ENCODE assay signal across 13 cellular contexts in genomic region chr12:120734210-120734609, GRCh38. TPM values are rescaled to one million over a fixed set of nuclear protein-coding genes. Genes with fewer than 3 reads are reported as not detected.
DNase-seq lines count a peak whose midpoint lies in the region; ATAC-seq and TF ChIP-seq lines count a peak whose summit lies in the region.
"Had no signal": no experiment of that assay in that cellular context is flagged by ENCODE, and none has a peak within 500 bp of the region (broad histone marks: within the 10 kb centered on the region; RNA-seq: fewer than 3 reads in every experiment).

No MANE protein-coding gene starts in this region.

- H3K9me3 Mint-ChIP-seq in naive B cell: no peaks in the 10 kb centered on the region
- H3K9me3 Mint-ChIP-seq: CD8-positive, alpha-beta memory T cell had no signal

- H3K4me1 ChIP-seq in spleen (peaks cover 0 to 6% (median 4%) of the 10 kb centered on the region in 6 donors), stomach (no peaks in the 10 kb centered on the region)

- H3K27ac Mint-ChIP-seq in T-helper 17 cell (peak overlapping the region; percentile 11), naive B cell (peak overlapping the region in 4 of 6 donors; percentile 42 to 74 (median 54))
- H3K27ac Mint-ChIP-seq: B cell, GM23338 had no signal

- H3K4me3 ChIP-seq in spleen (no peak overlapping the region), stomach (no peak overlapping the region)
- H3K4me3 ChIP-seq: BLaER1 treated with 17β-estradiol and CSF1 and Interleukin-3, amounts not matched to agents 10 nM and 100 nM; GM23338 had no signal

- H3K4me3 Mint-ChIP-seq in T-helper 17 cell: no peak overlapping the region
- peak overlapping the region in 1 of 8 donors; percentile 41 for H3K4me3 Mint-ChIP-seq in naive B cell
- H3K4me3 Mint-ChIP-seq: B cell; CD8-positive, alpha-beta memory T cell; GM23338 had no signal

- peak; percentile 48 to 60 for DNase-seq in NCI-H187 (lab: John Stamatoyannopoulos, UW)
- no peak for DNase-seq in T-helper 17 cell
- DNase-seq in naive B cell: no peak
- DNase-seq in spleen: peak; percentile 23
- DNase-seq in stomach: no peak
- no peak for DNase-seq in NK-92 (lab: John Stamatoyannopoulos, UW; ENCODE audit: unreplicated experiment)
- DNase-seq: CD8-positive, alpha-beta memory T cell; COR-L47; GDM1; HCEC 1CT had no signal

- peaks cover 4% of the 10 kb centered on the region for H3K4me1 Mint-ChIP-seq in T-helper 17 cell
- peaks cover 0 to 6% (median 0%) of the 10 kb centered on the region in 3 donors for H3K4me1 Mint-ChIP-seq in naive B cell
- H3K4me1 Mint-ChIP-seq: B cell, GM23338 had no signal

- H3K27me3 Mint-ChIP-seq in T-helper 17 cell (no peaks in the 10 kb centered on the region), naive B cell (no peaks in the 10 kb centered on the region)
- H3K27me3 Mint-ChIP-seq: B cell; CD8-positive, alpha-beta memory T cell had no signal

- TF ChIP-seq CTCF in spleen (IDR thresholded peaks at IDR 0.05 in 8 of 11, conservative IDR thresholded peaks at IDR 0.05 in 3 of 11): no peak
- no peak for TF ChIP-seq CTCF in stomach (IDR thresholded peaks at IDR 0.05)

- H3K36me3 ChIP-seq in spleen (peaks cover 0 to 75% (median 25%) of the 10 kb centered on the region in 6 donors), stomach (peaks cover 10 to 77% (median 51%) of the 10 kb centered on the region in 4 donors)

- no peak for ATAC-seq in T-helper 17 cell
- no peak for ATAC-seq in naive B cell (ENCODE audit: low read depth in 2 of 2)
- ATAC-seq: GM23338 had no signal

- WGBS in spleen, 5 donors: 89 to 95% (median 95%) methylated on average over 4 to 10 of the region's 10 CpGs
- 90 to 96% (median 95%) methylated on average over 10 of the region's 10 CpGs for WGBS in stomach, 5 donors

- H3K36me3 Mint-ChIP-seq in T-helper 17 cell (ENCODE audit: low read depth) (peaks cover 8% of the 10 kb centered on the region), naive B cell (peaks cover 7 to 11% of the 10 kb centered on the region in 2 donors)

- intact Hi-C loops in spleen (cut with DNase I; ENCODE audit: low total_unique reads): no loop called here
- intact Hi-C loops in stomach (cut with DNase I; ENCODE audit: low total_unique reads): no loop called here

- H3K27ac ChIP-seq in spleen: no peak overlapping the region
- H3K27ac ChIP-seq in stomach: no peak overlapping the region
- H3K27ac ChIP-seq: BLaER1 treated with 17β-estradiol and CSF1 and Interleukin-3, amounts not matched to agents 10 nM and 100 nM had no signal

- TF ChIP-seq POLR2A in spleen (IDR thresholded peaks at IDR 0.05) (no peak), stomach (IDR thresholded peaks at IDR 0.05) (no peak)

- H3K9me3 ChIP-seq in T-helper 17 cell (ENCODE audit: control insufficient read depth, low read length, poor library complexity, severe bottlenecking) (no peaks in the 10 kb centered on the region), spleen (no peaks in the 10 kb centered on the region), stomach (no peaks in the 10 kb centered on the region)

- no peaks in the 10 kb centered on the region for H3K27me3 ChIP-seq in spleen (replicated peaks in 1 of 7)
- no peaks in the 10 kb centered on the region for H3K27me3 ChIP-seq in stomach
- H3K27me3 ChIP-seq: BLaER1 treated with 17β-estradiol and CSF1 and Interleukin-3, amounts not matched to agents 10 nM and 100 nM had no signal

- no peak for TF ChIP-seq EP300 in stomach (IDR thresholded peaks at IDR 0.05)

RNA-seq across cellular contexts. Expression of gene ACADS, which starts 8.6 kb away (rescaled TPM):
- total RNA-seq in T-helper 17 cell: 10 to 100 TPM in 1 of 2 donors, 1 to 10 TPM in 1; 9.1 to 10.8 TPM
- polyA plus RNA-seq in naive B cell (ENCODE audit: low read depth in 6 of 6): 10 to 100 TPM in 1 of 6 donors, 1 to 10 TPM in 5; 3.4 to 17.4 (median 7.7) TPM
- total RNA-seq in spleen: 10 to 100 TPM; 21.4 to 55.1 (median 35.1) TPM
- polyA plus RNA-seq in spleen: 10 to 100 TPM; 21.2 to 66.4 (median 40.1) TPM
- 100 to 1,000 TPM in 2 of 5 donors, 10 to 100 TPM in 3; 16.5 to 313 (median 28.5) TPM for total RNA-seq in stomach
- 10 to 100 TPM; 31.1 to 60.6 (median 46.3) TPM for polyA plus RNA-seq in stomach

RNA-seq across cellular contexts. Expression of gene UNC119B, which starts 24.0 kb away (rescaled TPM):
- total RNA-seq in T-helper 17 cell (10 to 100 TPM; 15.2 to 16.2 TPM), spleen (10 to 100 TPM; 13.0 to 32.2 (median 29.8) TPM), stomach (10 to 100 TPM in 4 of 5 donors, 1 to 10 TPM in 1; 8.2 to 26.8 (median 19.7) TPM)
- polyA plus RNA-seq in naive B cell (ENCODE audit: low read depth in 6 of 6) (1 to 10 TPM in 5 of 6 donors, not detected in 1; 6.4 to 9.5 (median 7.3) TPM), spleen (10 to 100 TPM in 1 of 3 donors, 1 to 10 TPM in 2; 5.5 to 17.3 (median 8.1) TPM), stomach (10 to 100 TPM in 2 of 3 donors, 1 to 10 TPM in 1; 9.6 to 14.6 (median 12.5) TPM)

RNA-seq across cellular contexts. Expression of gene MLEC, which starts 47.3 kb away (rescaled TPM):
- 10 to 100 TPM; 21.8 to 31.0 TPM for total RNA-seq in T-helper 17 cell
- polyA plus RNA-seq in naive B cell (ENCODE audit: low read depth in 6 of 6): 10 to 100 TPM; 32.0 to 43.8 (median 33.8) TPM
- total RNA-seq in spleen: 100 to 1,000 TPM in 1 of 7 donors, 10 to 100 TPM in 6; 60.1 to 117 (median 78.5) TPM
- 10 to 100 TPM in 2 of 3 donors, 1 to 10 TPM in 1; 7.7 to 22.6 (median 10.9) TPM for polyA plus RNA-seq in spleen
- total RNA-seq in stomach: 1,000 to 10,000 TPM in 1 of 5 donors, 10 to 100 TPM in 4; 22.2 to 1,695 (median 86.6) TPM
- 10 to 100 TPM; 15.1 to 28.4 (median 17.1) TPM for polyA plus RNA-seq in stomach

Comparison
In these comparisons a context has a peak if more than half of its experiments do, and no peak if none do; other contexts are left out.
1. DNase-seq: peak in NCI-H187 (2 of 2) and spleen (single experiment); none in T-helper 17 cell (0 of 3), naive B cell (single experiment), stomach (single experiment) and NK-92 (single experiment).